1 cellular context compared by ENCODE assay signal in genomic region chr2:119011162-119011909, GRCh38.
TF ChIP-seq lines count a peak whose summit lies in the region.

No MANE protein-coding gene starts in this region.

TF ChIP-seq in HepG2, 621 proteins besides CTCF, POLR2A, EP300 and RAD21 (continued from another document and continues in another):
- TF ChIP-seq HDAC1 (CRISPR knock-in tag; IDR thresholded peaks at IDR 0.05) = no peak
- TF ChIP-seq ZNF468 (CRISPR knock-in tag; IDR thresholded peaks at IDR 0.05) = no peak
- TF ChIP-seq RFXAP (CRISPR knock-in tag; IDR thresholded peaks at IDR 0.05; ENCODE audit: borderline replicate concordance) = 0 out of 2 replicates have a peak, but pooled peaks have one; percentile 40
- no peak for TF ChIP-seq KLF6 (CRISPR knock-in tag; IDR thresholded peaks at IDR 0.05)
- no peak for TF ChIP-seq DBP (CRISPR knock-in tag; IDR thresholded peaks at IDR 0.05; ENCODE audit: not compliant biosample characterization)
- peak; percentile 56; the same call in 1 of the 2 replicates for TF ChIP-seq MTERF4 (CRISPR knock-in tag; IDR thresholded peaks at IDR 0.05)
- peak; percentile 79; the same call in 1 of the 2 replicates for TF ChIP-seq KDM2A (CRISPR knock-in tag; IDR thresholded peaks at IDR 0.05; ENCODE audit: borderline replicate concordance, low read depth)
- no peak for TF ChIP-seq ZNF816 (CRISPR knock-in tag; IDR thresholded peaks at IDR 0.05; ENCODE audit: borderline replicate concordance)
- TF ChIP-seq TBX3 (IDR thresholded peaks at IDR 0.05; ENCODE audit: borderline replicate concordance) = no peak
- no peak for TF ChIP-seq ZNF101 (CRISPR knock-in tag; IDR thresholded peaks at IDR 0.05; ENCODE audit: borderline replicate concordance, low read depth)
- no peak for TF ChIP-seq HDAC6 (IDR thresholded peaks at IDR 0.05; ENCODE audit: low read depth, low read length)
- no peak for TF ChIP-seq IRF1 (CRISPR knock-in tag; IDR thresholded peaks at IDR 0.05; ENCODE audit: low read depth)
- peak; percentile 55; the same call in 1 of the 2 replicates for TF ChIP-seq HNF1B (CRISPR knock-in tag; IDR thresholded peaks at IDR 0.05)
- no peak for TF ChIP-seq BRCA1 (CRISPR knock-in tag; IDR thresholded peaks at IDR 0.05)
- no peak for TF ChIP-seq MAZ (IDR thresholded peaks at IDR 0.05; ENCODE audit: borderline replicate concordance, low read depth, low read length)
- 0 out of 2 replicates have a peak, but pooled peaks have one; percentile 28 for TF ChIP-seq MAZ (CRISPR knock-in tag; IDR thresholded peaks at IDR 0.05; ENCODE audit: low read depth)
- no peak for TF ChIP-seq ZBTB10 (CRISPR knock-in tag; IDR thresholded peaks at IDR 0.05; ENCODE audit: borderline replicate concordance)
- no peak for TF ChIP-seq PAF1 (CRISPR knock-in tag; IDR thresholded peaks at IDR 0.05)
- TF ChIP-seq ZNF629 (CRISPR knock-in tag; conservative IDR thresholded peaks at IDR 0.05) = no peak
- TF ChIP-seq ZNF432 (CRISPR knock-in tag; IDR thresholded peaks at IDR 0.05; ENCODE audit: borderline replicate concordance) = no peak
- peak; percentile 54; the same call in 1 of the 2 replicates for TF ChIP-seq MTA1 (CRISPR knock-in tag; IDR thresholded peaks at IDR 0.05; ENCODE audit: borderline replicate concordance)
- peak; percentile 71 for TF ChIP-seq ZNF501 (CRISPR knock-in tag; IDR thresholded peaks at IDR 0.05)
- TF ChIP-seq MIER2 (CRISPR knock-in tag; IDR thresholded peaks at IDR 0.05) = 0 out of 2 replicates have a peak, but pooled peaks have one; percentile 22
- TF ChIP-seq PATZ1 (CRISPR knock-in tag; IDR thresholded peaks at IDR 0.05) = 0 out of 2 replicates have a peak, but pooled peaks have one; percentile 29
- no peak for TF ChIP-seq MAFG (CRISPR knock-in tag; IDR thresholded peaks at IDR 0.05)
- TF ChIP-seq PAXIP1 (CRISPR knock-in tag; conservative IDR thresholded peaks at IDR 0.05) = no peak
- peak; percentile 37; the same call in 1 of the 2 replicates for TF ChIP-seq SALL1 (CRISPR knock-in tag; IDR thresholded peaks at IDR 0.05)
- TF ChIP-seq HNRNPL (IDR thresholded peaks at IDR 0.05; ENCODE audit: low read depth, low read length) = no peak
- no peak for TF ChIP-seq ZNF570 (CRISPR knock-in tag; IDR thresholded peaks at IDR 0.05; ENCODE audit: borderline replicate concordance)
- no peak for TF ChIP-seq ZNF382 (CRISPR knock-in tag; IDR thresholded peaks at IDR 0.05; ENCODE audit: borderline replicate concordance)
- no peak for TF ChIP-seq PTBP1 (IDR thresholded peaks at IDR 0.05; ENCODE audit: low read depth, low read length, poor library complexity, severe bottlenecking)
- TF ChIP-seq IKZF5 (CRISPR knock-in tag; IDR thresholded peaks at IDR 0.05) = no peak
- no peak for TF ChIP-seq TOE1 (CRISPR knock-in tag; IDR thresholded peaks at IDR 0.05)
- TF ChIP-seq TERF1 (CRISPR knock-in tag; IDR thresholded peaks at IDR 0.05) = no peak
- no peak for TF ChIP-seq HOXA7 (CRISPR knock-in tag; IDR thresholded peaks at IDR 0.05)
- no peak for TF ChIP-seq TAF1 (CRISPR knock-in tag; IDR thresholded peaks at IDR 0.05)
- TF ChIP-seq ZNF574 (CRISPR knock-in tag; IDR thresholded peaks at IDR 0.05) = peak; percentile 32; the same call in 1 of the 2 replicates
- peak; percentile 71 for TF ChIP-seq KDM5B (CRISPR knock-in tag; IDR thresholded peaks at IDR 0.05; ENCODE audit: borderline replicate concordance)
- 0 out of 2 replicates have a peak, but pooled peaks have one; percentile 37 for TF ChIP-seq PAX8 (CRISPR knock-in tag; IDR thresholded peaks at IDR 0.05; ENCODE audit: borderline replicate concordance)
- TF ChIP-seq TEF (CRISPR knock-in tag; IDR thresholded peaks at IDR 0.05) = no peak
- TF ChIP-seq ZNF782 (CRISPR knock-in tag; IDR thresholded peaks at IDR 0.05; ENCODE audit: borderline replicate concordance) = 0 out of 2 replicates have a peak, but pooled peaks have one; percentile 28
- no peak for TF ChIP-seq ZNF678 (CRISPR knock-in tag; IDR thresholded peaks at IDR 0.05)
